Comparison of ENCODE assay signal across 22 cellular contexts in genomic region chr7:140260338-140260737, GRCh38.
DNase-seq lines count a peak whose midpoint lies in the region; ATAC-seq and FAIRE-seq lines count a peak whose summit lies in the region.
"Had no signal": no experiment of that assay in that cellular context is flagged by ENCODE, and none has a peak within 500 bp of the region (broad histone marks: within the 10 kb centered on the region; RNA-seq: fewer than 3 reads in every experiment).

No MANE protein-coding gene starts in this region.

- intact Hi-C loops in left colon (cut with DNase I, micrococcal nuclease): no loop called here

- H3K9me3 Mint-ChIP-seq in activated CD8-positive, alpha-beta T cell treated with anti-CD3 and anti-CD28 coated beads, Interleukin-2, amount 10 ng/mL, durations not matched to agents 7 days and 5 days (ENCODE audit: insufficient read depth): peaks cover 5% of the 10 kb centered on the region
- peaks cover 10% of the 10 kb centered on the region for H3K9me3 Mint-ChIP-seq in activated naive CD4-positive, alpha-beta T cell treated with anti-CD3 and anti-CD28 coated beads, Interleukin-2, amount 10 ng/mL, durations not matched to agents 7 days and 5 days

- peaks cover 4% of the 10 kb centered on the region for H3K36me3 Mint-ChIP-seq in activated CD8-positive, alpha-beta T cell treated with anti-CD3 and anti-CD28 coated beads, Interleukin-2, amount 10 ng/mL, durations not matched to agents 7 days and 5 days (ENCODE audit: low read depth)
- peaks cover 6% of the 10 kb centered on the region for H3K36me3 Mint-ChIP-seq in activated naive CD4-positive, alpha-beta T cell treated with anti-CD3 and anti-CD28 coated beads, Interleukin-2, amount 10 ng/mL, durations not matched to agents 7 days and 5 days
- H3K36me3 Mint-ChIP-seq: mesothelial cell of epicardium had no signal

- DNase-seq in activated effector memory CD4-positive, alpha-beta T cell treated with anti-CD3 and anti-CD28 coated beads, Interleukin-2, amount 50 U/mL, for 16 hours: peak; percentile 6
- no peak for DNase-seq in activated effector memory CD4-positive, alpha-beta T cell treated with Interleukin-2 at 50 U/mL for 16 hours
- peak; percentile 97 for DNase-seq in NCI-H2029 treated with DMSO at 0.1 percent for 48 hours (lab: John Stamatoyannopoulos, UW)
- peak; percentile 39 to 55 for DNase-seq in left colon
- DNase-seq in small intestine: peak; percentile 26
- DNase-seq in activated CD8-positive, alpha-beta T cell treated with anti-CD3 and anti-CD28 coated beads, Interleukin-2, amount 10 ng/mL, durations not matched to agents 7 days and 5 days: no peak
- DNase-seq in activated naive CD4-positive, alpha-beta T cell treated with anti-CD3 and anti-CD28 coated beads, Interleukin-2, amount 10 ng/mL, durations not matched to agents 7 days and 5 days: no peak
- no peak for DNase-seq in activated CD4-positive, CD25-positive, alpha-beta regulatory T cell treated with anti-CD3 and anti-CD28 coated beads, Interleukin-2, amount 50 U/mL, for 72 hours
- DNase-seq: activated CD8-positive, alpha-beta memory T cell treated with anti-CD3 and anti-CD28 coated beads, Interleukin-2, amount 10 ng/mL, durations not matched to agents 7 days and 5 days; CD4-positive, alpha-beta T cell; erythroblast; kidney glomerular epithelial cell; NCI-H2171 treated with DMSO at 0.1 percent for 48 hours; NK-92 treated with Interleukin-12 subunit alpha and Interleukin-12 subunit beta, amount 100 ng/mL, for 24 hours; stimulated activated CD4-positive, alpha-beta T cell treated with anti-CD3 and anti-CD28 coated beads, Interleukin-15, amount 100 ng/mL, for 24 hours; T-helper 9 cell had no signal

- peaks cover 42% of the 10 kb centered on the region for H3K4me1 Mint-ChIP-seq in activated CD8-positive, alpha-beta T cell treated with anti-CD3 and anti-CD28 coated beads, Interleukin-2, amount 10 ng/mL, durations not matched to agents 7 days and 5 days (ENCODE audit: low read depth)
- H3K4me1 Mint-ChIP-seq in activated naive CD4-positive, alpha-beta T cell treated with anti-CD3 and anti-CD28 coated beads, Interleukin-2, amount 10 ng/mL, durations not matched to agents 7 days and 5 days: peaks cover 52% of the 10 kb centered on the region
- H3K4me1 Mint-ChIP-seq: mesothelial cell of epicardium had no signal

- no peak overlapping the region for H3K27ac ChIP-seq in small intestine (ENCODE audit: low read depth in 1 of 2, low read length in 1 of 2)
- H3K27ac ChIP-seq: gastroesophageal sphincter, HL-60 had no signal

- H3K9me3 ChIP-seq in small intestine (ENCODE audit: control insufficient read depth, low read depth): no peaks in the 10 kb centered on the region
- H3K9me3 ChIP-seq: breast epithelium had no signal

- H3K36me3 ChIP-seq in small intestine (ENCODE audit: control insufficient read depth in 2 of 2, insufficient read depth in 2 of 2, low read length in 2 of 2): no peaks in the 10 kb centered on the region
- H3K36me3 ChIP-seq: breast epithelium, gastroesophageal sphincter had no signal

- no peak overlapping the region for H3K4me3 ChIP-seq in small intestine (ENCODE audit: low read depth in 1 of 2, low read length in 2 of 2)
- H3K4me3 ChIP-seq: gastroesophageal sphincter had no signal

- POLR2A ChIA-PET in activated CD8-positive, alpha-beta T cell treated with anti-CD3 and anti-CD28 coated beads, Interleukin-2, amount 10 ng/mL, durations not matched to agents 7 days and 5 days (lab: Charles Lee): no interaction called here

- no peak for FAIRE-seq in small intestine (lab: Jason Lieb, UNC)
- FAIRE-seq: GM18507 had no signal

- no peak overlapping the region for H3K4me3 Mint-ChIP-seq in activated CD8-positive, alpha-beta T cell treated with anti-CD3 and anti-CD28 coated beads, Interleukin-2, amount 10 ng/mL, durations not matched to agents 7 days and 5 days
- no peak overlapping the region for H3K4me3 Mint-ChIP-seq in activated naive CD4-positive, alpha-beta T cell treated with anti-CD3 and anti-CD28 coated beads, Interleukin-2, amount 10 ng/mL, durations not matched to agents 7 days and 5 days
- H3K4me3 Mint-ChIP-seq: activated CD8-positive, alpha-beta memory T cell treated with anti-CD3 and anti-CD28 coated beads, Interleukin-2, amount 10 ng/mL, durations not matched to agents 7 days and 5 days; CD4-positive, alpha-beta T cell; mesothelial cell of epicardium had no signal

- H3K27me3 Mint-ChIP-seq in activated CD8-positive, alpha-beta T cell treated with anti-CD3 and anti-CD28 coated beads, Interleukin-2, amount 10 ng/mL, durations not matched to agents 7 days and 5 days (ENCODE audit: low read depth): peaks cover 3% of the 10 kb centered on the region
- H3K27me3 Mint-ChIP-seq in activated naive CD4-positive, alpha-beta T cell treated with anti-CD3 and anti-CD28 coated beads, Interleukin-2, amount 10 ng/mL, durations not matched to agents 7 days and 5 days: peaks cover 8% of the 10 kb centered on the region
- H3K27me3 Mint-ChIP-seq: activated CD8-positive, alpha-beta memory T cell treated with anti-CD3 and anti-CD28 coated beads, Interleukin-2, amount 10 ng/mL, durations not matched to agents 7 days and 5 days; CD4-positive, alpha-beta T cell had no signal

- H3K27ac Mint-ChIP-seq in activated CD8-positive, alpha-beta T cell treated with anti-CD3 and anti-CD28 coated beads, Interleukin-2, amount 10 ng/mL, durations not matched to agents 7 days and 5 days: no peak overlapping the region
- no peak overlapping the region for H3K27ac Mint-ChIP-seq in activated naive CD4-positive, alpha-beta T cell treated with anti-CD3 and anti-CD28 coated beads, Interleukin-2, amount 10 ng/mL, durations not matched to agents 7 days and 5 days
- H3K27ac Mint-ChIP-seq: activated CD8-positive, alpha-beta memory T cell treated with anti-CD3 and anti-CD28 coated beads, Interleukin-2, amount 10 ng/mL, durations not matched to agents 7 days and 5 days; mesothelial cell of epicardium had no signal

- CTCF ChIA-PET in activated CD8-positive, alpha-beta T cell treated with anti-CD3 and anti-CD28 coated beads, Interleukin-2, amount 10 ng/mL, durations not matched to agents 7 days and 5 days (lab: Charles Lee): no interaction called here
- CTCF ChIA-PET in activated naive CD4-positive, alpha-beta T cell treated with anti-CD3 and anti-CD28 coated beads, Interleukin-2, amount 10 ng/mL, durations not matched to agents 7 days and 5 days (lab: Charles Lee): no interaction called here

- H3K4me1 ChIP-seq in small intestine (ENCODE audit: control insufficient read depth in 2 of 2, insufficient read depth in 1 of 2, low read depth in 1 of 2, low read length in 1 of 2): no peaks in the 10 kb centered on the region
- H3K4me1 ChIP-seq: breast epithelium, gastroesophageal sphincter had no signal

- ATAC-seq in left colon: peak; percentile 82
- no peak for ATAC-seq in activated CD8-positive, alpha-beta T cell treated with anti-CD3 and anti-CD28 coated beads, Interleukin-2, amount 10 ng/mL, durations not matched to agents 7 days and 5 days
- ATAC-seq: activated CD8-positive, alpha-beta memory T cell treated with anti-CD3 and anti-CD28 coated beads, Interleukin-2, amount 10 ng/mL, durations not matched to agents 7 days and 5 days; gastroesophageal sphincter; SK-N-SH treated with all-trans-retinoic acid at 6 μM for 48 hours had no signal

- no peaks in the 10 kb centered on the region for H3K27me3 ChIP-seq in small intestine (ENCODE audit: control insufficient read depth in 2 of 2, insufficient read depth in 2 of 2, low read length in 2 of 2)
- H3K27me3 ChIP-seq: breast epithelium, gastroesophageal sphincter had no signal

- WGBS in small intestine, 3 donors: 12 to 27% (median 25%) methylated on average over 8 of the region's 8 CpGs

Comparison
In these comparisons a context has a peak if more than half of its experiments do, and no peak if none do; other contexts are left out.
1. DNase-seq: peak in activated effector memory CD4-positive, alpha-beta T cell treated with anti-CD3 and anti-CD28 coated beads, Interleukin-2, amount 50 U/mL, for 16 hours (single experiment), NCI-H2029 treated with DMSO at 0.1 percent for 48 hours (single experiment), left colon (2 of 2) and small intestine (single experiment); none in activated effector memory CD4-positive, alpha-beta T cell treated with Interleukin-2 at 50 U/mL for 16 hours (single experiment), activated CD8-positive, alpha-beta T cell treated with anti-CD3 and anti-CD28 coated beads, Interleukin-2, amount 10 ng/mL, durations not matched to agents 7 days and 5 days (single experiment), activated naive CD4-positive, alpha-beta T cell treated with anti-CD3 and anti-CD28 coated beads, Interleukin-2, amount 10 ng/mL, durations not matched to agents 7 days and 5 days (single experiment) and activated CD4-positive, CD25-positive, alpha-beta regulatory T cell treated with anti-CD3 and anti-CD28 coated beads, Interleukin-2, amount 50 U/mL, for 72 hours (single experiment).